Comparison of ENCODE assay signal across 15 cellular contexts in genomic region chr3:108073712-108074431, GRCh38. TPM values are rescaled to one million over a fixed set of nuclear protein-coding genes. Genes with fewer than 3 reads are reported as not detected.
DNase-seq lines count a peak whose midpoint lies in the region; ATAC-seq and TF ChIP-seq lines count a peak whose summit lies in the region.
"Had no signal": no experiment of that assay in that cellular context is flagged by ENCODE, and none has a peak within 500 bp of the region (broad histone marks: within the 10 kb centered on the region; RNA-seq: fewer than 3 reads in every experiment).

No MANE protein-coding gene starts in this region.

- H3K27me3 ChIP-seq in CD4-positive, alpha-beta T cell (ENCODE audit: control insufficient read depth, insufficient read depth, low read length): no peaks in the 10 kb centered on the region
- H3K27me3 ChIP-seq: BLaER1 treated with 17β-estradiol and CSF1 and Interleukin-3, amounts not matched to agents 10 nM and 100 nM; right atrium auricular region; suprapubic skin had no signal

- intact Hi-C loops in CD4-positive, alpha-beta T cell (cut with DNase I, micrococcal nuclease): loop anchor here (1.0 to 10.0 kb wide), 3 partner anchors 22 to 148 kb away; partner anchors contain the start of gene IFT57 (in 1 of the 2)

- ATAC-seq in CD4-positive, alpha-beta T cell (ENCODE audit: poor library complexity): no peak
- no peak for ATAC-seq in T-cell (replicated peaks in 1 of 4)

- H3K27me3 Mint-ChIP-seq in CD4-positive, alpha-beta T cell: no peaks in the 10 kb centered on the region
- H3K27me3 Mint-ChIP-seq in T-cell (no peaks in the 10 kb centered on the region), osteocyte (ENCODE audit: unreplicated experiment) (no peaks in the 10 kb centered on the region)

- peak overlapping the region; percentile 23 for H3K27ac Mint-ChIP-seq in CD4-positive, alpha-beta T cell
- peak overlapping the region; percentile 42 to 65 for H3K27ac Mint-ChIP-seq in T-cell
- no peak overlapping the region for H3K27ac Mint-ChIP-seq in osteocyte (ENCODE audit: unreplicated experiment)

- peaks cover 81% of the 10 kb centered on the region for H3K36me3 Mint-ChIP-seq in CD4-positive, alpha-beta T cell (ENCODE audit: low read depth)
- H3K36me3 Mint-ChIP-seq in T-cell (peaks cover 58% of the 10 kb centered on the region), osteocyte (ENCODE audit: unreplicated experiment) (peaks cover 18% of the 10 kb centered on the region)

- no peaks in the 10 kb centered on the region for H3K9me3 Mint-ChIP-seq in CD4-positive, alpha-beta T cell
- H3K9me3 Mint-ChIP-seq in T-cell (no peaks in the 10 kb centered on the region), osteocyte (ENCODE audit: unreplicated experiment) (no peaks in the 10 kb centered on the region)

- CTCF ChIA-PET in CD4-positive, alpha-beta T cell (lab: Charles Lee): interaction anchor here (1.4 kb wide), 1 partner anchor 12 kb away, joined by 5 read pairs; no protein-coding TSS in a partner anchor
- CTCF ChIA-PET in T-cell (lab: Charles Lee): interaction anchor here in 1 of 2 donors (0.5 to 1.5 kb wide), 4 partner anchors 16 to 146 kb away, joined by 3 to 10 read pairs (median 4); no protein-coding TSS in a partner anchor

- peak overlapping the region; percentile 39 for H3K4me3 Mint-ChIP-seq in CD4-positive, alpha-beta T cell
- peak overlapping the region in 1 of 3 donors; percentile 48 for H3K4me3 Mint-ChIP-seq in T-cell
- H3K4me3 Mint-ChIP-seq in osteocyte (ENCODE audit: unreplicated experiment): no peak overlapping the region

- H3K9me3 ChIP-seq in CD4-positive, alpha-beta T cell (ENCODE audit: control insufficient read depth, low read length): no peaks in the 10 kb centered on the region
- H3K9me3 ChIP-seq: right atrium auricular region, suprapubic skin had no signal

- peaks cover 93% of the 10 kb centered on the region for H3K4me1 Mint-ChIP-seq in CD4-positive, alpha-beta T cell (ENCODE audit: low read depth)
- H3K4me1 Mint-ChIP-seq in T-cell: peaks cover 72 to 93% (median 78%) of the 10 kb centered on the region in 3 donors
- no peaks in the 10 kb centered on the region for H3K4me1 Mint-ChIP-seq in osteocyte (ENCODE audit: unreplicated experiment)

- no peak overlapping the region for H3K4me3 ChIP-seq in fibroblast of the aortic adventitia (ENCODE audit: low read depth, low read length)
- H3K4me3 ChIP-seq: BLaER1 treated with 17β-estradiol and CSF1 and Interleukin-3, amounts not matched to agents 10 nM and 100 nM; right atrium auricular region; suprapubic skin had no signal

- H3K27ac ChIP-seq in CD4-positive, alpha-beta T cell (ENCODE audit: low read depth, low read length): no peak overlapping the region
- H3K27ac ChIP-seq: BLaER1 treated with 17β-estradiol and CSF1 and Interleukin-3, amounts not matched to agents 10 nM and 100 nM; right atrium auricular region; suprapubic skin had no signal

- no peak for TF ChIP-seq CTCF in CD4-positive, alpha-beta T cell (IDR thresholded peaks at IDR 0.05)
- TF ChIP-seq CTCF in fibroblast of the aortic adventitia (IDR thresholded peaks at IDR 0.05; ENCODE audit: insufficient read depth, low read length) (no peak), osteocyte (IDR thresholded peaks at IDR 0.05) (no peak)

- POLR2A ChIA-PET in CD4-positive, alpha-beta T cell (lab: Charles Lee): interaction anchor here (0.7 to 2.0 kb wide), 3 partner anchors 14 to 725 kb away, joined by 5 to 6 read pairs (median 6); no protein-coding TSS in a partner anchor
- POLR2A ChIA-PET in T-cell (lab: Charles Lee): interaction anchor here (0.5 to 0.7 kb wide), 7 partner anchors 12 to 230 kb away, joined by 3 to 12 read pairs (median 4); no protein-coding TSS in a partner anchor

- peak; percentile 45 for DNase-seq in AG08395 (ENCODE audit: low spot score)
- no peak for DNase-seq in CD4-positive, alpha-beta T cell
- no peak for DNase-seq in T-cell
- peak; percentile 36 for DNase-seq in fibroblast of the aortic adventitia (ENCODE audit: low read depth)
- no peak for DNase-seq in GOT3 (lab: John Stamatoyannopoulos, UW)
- no peak for DNase-seq in osteocyte (ENCODE audit: extremely low spot score, unreplicated experiment)
- DNase-seq in NOMO-1 (lab: John Stamatoyannopoulos, UW; ENCODE audit: unreplicated experiment in 2 of 2): no peak
- DNase-seq: DND-41, glutamatergic neuron, NCI-H2081 treated with DMSO at 0.1 percent for 48 hours, NCI-H526 treated with DMSO at 0.1 percent for 48 hours, OCI-M1 had no signal

RNA-seq across cellular contexts. Expression of gene CD47, which starts 17.0 kb away (rescaled TPM):
- total RNA-seq in CD4-positive, alpha-beta T cell: 100 to 1,000 TPM; 166 to 170 TPM
- total RNA-seq in T-cell: 100 to 1,000 TPM; 154 to 186 (median 161) TPM
- 113 and 191 TPM in 2 replicates for total RNA-seq in fibroblast of the aortic adventitia (ENCODE audit: low replicate concordance)
- 44.8 and 51.2 TPM in 2 replicates for total RNA-seq in osteocyte

Comparison
In these comparisons a context has a peak if more than half of its experiments do, and no peak if none do; other contexts are left out.
1. DNase-seq: peak in AG08395 (single experiment) and fibroblast of the aortic adventitia (single experiment); none in CD4-positive, alpha-beta T cell (0 of 10), T-cell (0 of 34), GOT3 (single experiment), osteocyte (single experiment) and NOMO-1 (0 of 2).